Comparison of ENCODE assay signal across 1 cellular context in genomic region chr14:70359076-70359424, GRCh38.
TF ChIP-seq lines count a peak whose summit lies in the region.

No MANE protein-coding gene starts in this region.

TF ChIP-seq in H1, 55 proteins besides CTCF, POLR2A, EP300 and RAD21:
- TF ChIP-seq BRCA1 (IDR thresholded peaks at IDR 0.05; ENCODE audit: low read depth, low read length) (no peak), SP4 (IDR thresholded peaks at IDR 0.05; ENCODE audit: low read length) (no peak), JUND (IDR thresholded peaks at IDR 0.05; ENCODE audit: low read length) (no peak)
